8 cellular contexts compared by ENCODE assay signal in the genomic region with DNA sequence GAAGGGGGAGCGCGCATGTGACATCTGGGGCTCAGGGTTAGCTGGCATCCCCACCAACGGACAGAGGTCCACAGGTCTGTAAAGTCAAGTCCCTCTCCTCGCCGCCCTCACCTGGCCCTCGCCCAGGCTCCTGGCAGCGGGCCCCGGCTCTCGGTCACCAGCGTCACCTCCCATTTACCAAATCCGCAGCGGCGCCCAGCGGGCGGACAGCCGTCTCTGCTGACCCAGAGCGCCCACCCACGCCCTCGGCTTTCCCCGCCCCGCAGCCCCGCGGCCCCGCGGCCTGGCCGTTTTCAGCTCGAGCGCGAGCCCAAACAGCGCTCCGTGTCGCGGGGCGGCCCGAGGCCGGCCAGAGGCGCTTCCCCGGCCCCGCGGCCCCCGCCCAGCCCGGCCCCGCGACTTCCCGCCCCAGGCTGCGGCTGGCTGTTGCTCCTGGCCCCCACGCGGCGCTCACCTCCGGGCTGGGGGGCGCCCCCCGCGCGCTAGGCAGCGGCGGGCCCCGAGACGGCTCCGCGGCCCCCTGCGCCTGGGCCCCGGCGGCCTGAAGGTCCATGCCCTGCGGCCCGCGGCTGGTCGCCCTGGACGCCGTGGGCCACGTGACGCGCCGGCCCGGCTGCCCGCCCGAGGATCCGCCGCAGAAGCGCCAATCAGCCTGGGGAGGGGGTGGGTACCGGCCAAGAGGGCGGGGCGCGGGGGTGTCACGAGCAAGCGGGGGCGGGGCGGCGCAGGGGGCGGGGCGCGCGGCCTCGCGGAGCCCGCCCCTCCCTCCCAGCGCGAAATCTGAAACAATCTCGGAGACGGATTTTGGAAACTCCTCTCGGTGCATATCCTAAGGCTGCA. TPM values are rescaled to one million over a fixed set of nuclear protein-coding genes. Genes with fewer than 3 reads are reported as not detected.
DNase-seq lines count a peak whose midpoint lies in the region; ATAC-seq and TF ChIP-seq lines count a peak whose summit lies in the region.

A gene with protein sequence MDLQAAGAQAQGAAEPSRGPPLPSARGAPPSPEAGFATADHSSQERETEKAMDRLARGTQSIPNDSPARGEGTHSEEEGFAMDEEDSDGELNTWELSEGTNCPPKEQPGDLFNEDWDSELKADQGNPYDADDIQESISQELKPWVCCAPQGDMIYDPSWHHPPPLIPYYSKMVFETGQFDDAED (minus strand): TSS at position 598 of the 840 bp plus-strand sequence. CDS start 45 bp downstream, at position 553.

- H3K4me3 ChIP-seq in mucosa of descending colon = peak within 1 kb of the TSS; percentile 59

- H3K9me3 ChIP-seq in mucosa of descending colon = no peaks in the 10 kb centered on the region

- H3K4me1 ChIP-seq in mucosa of descending colon (ENCODE audit: low read depth) = peaks cover 7% of the 10 kb centered on the region

- peak within 1 kb of the TSS; percentile 52 for H3K27ac ChIP-seq in epithelial cell of prostate

- intact Hi-C loops in mucosa of descending colon (cut with DNase I, micrococcal nuclease) = no loop called here

- ATAC-seq in GM19035 (IDR thresholded peaks at IDR 0.05; ENCODE audit: unreplicated experiment) = peak; percentile 88
- ATAC-seq in mucosa of descending colon = peak; percentile 97

- H3K36me3 ChIP-seq in mucosa of descending colon (ENCODE audit: low read depth) = no peaks in the 10 kb centered on the region

- DNase-seq in AG08396 (ENCODE audit: low spot score) = peak; percentile 99
- peak; percentile 87 for DNase-seq in HT-29 (ENCODE audit: low spot score)
- peak; percentile 85 for DNase-seq in OCI-M1 (lab: John Stamatoyannopoulos, UW)
- DNase-seq in activated T-cell treated with anti-CD3 and anti-CD28 coated beads for 4 hours = peak; percentile 63
- peak; percentile 8 for DNase-seq in epithelial cell of prostate (ENCODE audit: low read depth, low spot score)
- DNase-seq in mucosa of descending colon = peak; percentile 91 to 92 (median 92)
- peak; percentile 59 to 64 for DNase-seq in stimulated activated CD8-positive, alpha-beta memory T cell treated with anti-CD3 and anti-CD28 coated beads, Interleukin-4, amount 100 ng/mL, for 1 hour (ENCODE audit: low read depth in 2 of 2, low spot score in 1 of 2)

- TF ChIP-seq CTCF in mucosa of descending colon (IDR thresholded peaks at IDR 0.05) = no peak

RNA-seq across cellular contexts. Expression of the gene that starts here (rescaled TPM):
- total RNA-seq in HT-29 (2014; rRNA removed; shearing (Covaris generic)) = 137 and 139 TPM in 2 replicates
- 10 to 100 TPM; 13.5 to 63.9 (median 20.7) TPM for total RNA-seq in mucosa of descending colon

Comparison
In these comparisons a context has a peak if more than half of its experiments do, and no peak if none do; other contexts are left out.
1. Peak in every context shown above with its lines: DNase-seq, ATAC-seq, H3K4me3 ChIP-seq and H3K27ac ChIP-seq.
2. DNase-seq: peak in every context shown above with its lines; median percentile 99 in AG08396; 92 in mucosa of descending colon; 87 in HT-29; 85 in OCI-M1; 63 in activated T-cell treated with anti-CD3 and anti-CD28 coated beads for 4 hours; 62 in stimulated activated CD8-positive, alpha-beta memory T cell treated with anti-CD3 and anti-CD28 coated beads, Interleukin-4, amount 100 ng/mL, for 1 hour; 8 in epithelial cell of prostate.